8 cellular contexts compared by ENCODE assay signal in genomic region chr17:60421273-60422161, GRCh38. TPM values are rescaled to one million over a fixed set of nuclear protein-coding genes. Genes with fewer than 3 reads are reported as not detected.
DNase-seq lines count a peak whose midpoint lies in the region; ATAC-seq and TF ChIP-seq lines count a peak whose summit lies in the region.

No MANE protein-coding gene starts in this region.

- ATAC-seq in GM19328 (IDR thresholded peaks at IDR 0.05; ENCODE audit: unreplicated experiment): peak; percentile 87
- ATAC-seq in HG03520 (IDR thresholded peaks at IDR 0.05; ENCODE audit: unreplicated experiment): peak; percentile 90
- ATAC-seq in heart right ventricle: peak; percentile 92 to 97 (median 95)

- no peaks in the 10 kb centered on the region for H4K20me1 ChIP-seq in BLaER1

- 3 to 4% methylated on average over 60 to 66 of the region's 66 CpGs for WGBS in heart right ventricle, 2 donors
- WGBS in transverse colon (ENCODE audit: low coverage in 1 of 2), 2 donors: 0 to 2% methylated on average over 2 to 43 of the region's 66 CpGs

- H3K36me3 ChIP-seq in BLaER1 (no peaks in the 10 kb centered on the region), heart right ventricle (no peaks in the 10 kb centered on the region), transverse colon (no peaks in the 10 kb centered on the region)

- in situ Hi-C loops in transverse colon (cut with MboI; ENCODE audit: low pct_ligation_motif_present in 1 of 4, low pct_unique_long_range_greater_than_20kb in 1 of 4, low sequenced_read_pairs in 3 of 4): loop anchor here in 2 of 4 donors (10.0 to 25.0 kb wide), 2 partner anchors 187 to 284 kb away; partner anchors contain the start of gene CA4 (in 1 of the 2)

- H3K27me3 ChIP-seq in BLaER1: peaks cover 3% of the 10 kb centered on the region; the same call in 1 of the 2 replicates
- no peaks in the 10 kb centered on the region for H3K27me3 ChIP-seq in heart right ventricle
- no peaks in the 10 kb centered on the region for H3K27me3 ChIP-seq in transverse colon

- no peak for TF ChIP-seq POLR2A in transverse colon (IDR thresholded peaks at IDR 0.05)

- peak; percentile 69 to 99 (median 94) for TF ChIP-seq CTCF in heart right ventricle (IDR thresholded peaks at IDR 0.05)
- TF ChIP-seq CTCF in transverse colon (IDR thresholded peaks at IDR 0.05): peak in 4 of 5 experiments; percentile 90 to 98 (median 94)

- H3K27ac ChIP-seq in BLaER1 (peak overlapping the region; percentile 76), heart right ventricle (peak overlapping the region in 5 of 10 donors; percentile 12 to 85 (median 47)), transverse colon (peak overlapping the region in 3 of 4 donors; percentile 3 to 41 (median 18))

- peak overlapping the region; percentile 64 for H3K4me3 ChIP-seq in BLaER1
- H3K4me3 ChIP-seq in heart right ventricle: peak overlapping the region; percentile 36 to 62 (median 54)
- H3K4me3 ChIP-seq in transverse colon: peak overlapping the region; percentile 31 to 61 (median 41)

- no peak for TF ChIP-seq EP300 in transverse colon (IDR thresholded peaks at IDR 0.05; ENCODE audit: low read depth)

- H3K9me3 ChIP-seq in BLaER1: no peaks in the 10 kb centered on the region
- H3K9me3 ChIP-seq in heart right ventricle: no peaks in the 10 kb centered on the region
- no peaks in the 10 kb centered on the region for H3K9me3 ChIP-seq in transverse colon

- peak overlapping the region; percentile 80 for H3K4me2 ChIP-seq in BLaER1

- H3K9ac ChIP-seq in BLaER1: peak overlapping the region; percentile 76

- H3K4me1 ChIP-seq in BLaER1: peaks cover 39% of the 10 kb centered on the region
- peaks cover 0 to 21% (median 13%) of the 10 kb centered on the region in 9 donors for H3K4me1 ChIP-seq in heart right ventricle
- H3K4me1 ChIP-seq in transverse colon: peaks cover 0 to 18% (median 6%) of the 10 kb centered on the region in 4 donors

- DNase-seq in SKM-1 (lab: John Stamatoyannopoulos, UW; ENCODE audit: unreplicated experiment) (peak; percentile 46), heart right ventricle (peak; percentile 56 to 76), posterior cingulate gyrus (peak in 9 of 10 donors; percentile 49 to 95 (median 67)), transverse colon (peak; percentile 77)
- peak; percentile 60 for DNase-seq in activated naive CD8-positive, alpha-beta T cell treated with anti-CD3 and anti-CD28 coated beads, Interleukin-2, amount 50 U/mL, for 16 hours (ENCODE audit: low read depth, low spot score)

- intact Hi-C loops in heart right ventricle (cut with DNase I) (loop anchor here in 3 of 10 donors (5.0 to 10.0 kb wide), 4 partner anchors 213 to 317 kb away; no protein-coding TSS in a partner anchor), posterior cingulate gyrus (cut with DNase I) (loop anchor here (1.0 kb wide), 1 partner anchor 217 kb away; no protein-coding TSS in a partner anchor), transverse colon (cut with DNase I; ENCODE audit: low total_unique reads) (no loop called here)

RNA-seq across cellular contexts. Expression of gene CHCT1, which starts 0.8 kb away (rescaled TPM):
- total RNA-seq in heart right ventricle (under 1 TPM in 1 of 10 donors, not detected in 9; 0.44 TPM), transverse colon (not detected)
- not detected for polyA plus RNA-seq in heart right ventricle

RNA-seq across cellular contexts. Expression of gene USP32, which starts 29.6 kb away (rescaled TPM):
- total RNA-seq in heart right ventricle: 10 to 100 TPM; 23.3 to 38.6 (median 30.2) TPM
- polyA plus RNA-seq in heart right ventricle: 10 to 100 TPM; 13.3 to 13.7 TPM
- total RNA-seq in transverse colon: 10 to 100 TPM; 14.7 to 86.0 (median 54.8) TPM
